In genomic region chr19:11025997-11026396, GRCh38 we compare ENCODE assay signal across 19 cellular contexts.
A peak's percentile ranks its signal among the peaks of the same experiment; 100 is the strongest.
DNase-seq lines count a peak whose midpoint lies in the region; ATAC-seq, FAIRE-seq and TF ChIP-seq lines count a peak whose summit lies in the region.
"Had no signal": no experiment of that assay in that cellular context is flagged by ENCODE, and none has a peak within 500 bp of the region (broad histone marks: within the 10 kb centered on the region; RNA-seq: fewer than 3 reads in every experiment).

No MANE protein-coding gene starts in this region.

- peaks cover 25% of the 10 kb centered on the region for H3K36me3 Mint-ChIP-seq in mesothelial cell of epicardium
- H3K36me3 Mint-ChIP-seq in natural killer cell treated with Interleukin-12 subunit alpha and Interleukin-12 subunit beta and Interleukin-15 and Interleukin-18, amount 100 ng/mL, for 72 hours, result no peaks in the 10 kb centered on the region

- H3K36me3 ChIP-seq in H7 (replicated peaks; ENCODE audit: control insufficient read depth, insufficient read depth, low read length), result peaks cover 80% of the 10 kb centered on the region
- peaks cover 96% of the 10 kb centered on the region for H3K36me3 ChIP-seq in K562 (ENCODE audit: control insufficient read depth, insufficient read depth, low read length)
- peaks cover 80% of the 10 kb centered on the region for H3K36me3 ChIP-seq in osteoblast (ENCODE audit: insufficient read depth, low read length)

- no peak for ATAC-seq in K562
- no peak for ATAC-seq in natural killer cell treated with Interleukin-12 subunit alpha and Interleukin-12 subunit beta and Interleukin-15 and Interleukin-18, amount 100 ng/mL, for 72 hours
- ATAC-seq: HepG2 had no signal

- in situ Hi-C loops in K562 (cut with MboI), result no loop called here

- POLR2A ChIA-PET in K562 (lab: Yijun Ruan, JAX), result no interaction called here

- H3K9me1 ChIP-seq in K562 (ENCODE audit: control insufficient read depth, insufficient read depth, low read length), result no peaks in the 10 kb centered on the region

- no peak overlapping the region for H3K9ac ChIP-seq in K562 (ENCODE audit: insufficient read depth in 1 of 2, low read depth in 2 of 2, low read length in 2 of 2)

- H3K9me3 Mint-ChIP-seq in mesothelial cell of epicardium, result no peaks in the 10 kb centered on the region
- H3K9me3 Mint-ChIP-seq in natural killer cell treated with Interleukin-12 subunit alpha and Interleukin-12 subunit beta and Interleukin-15 and Interleukin-18, amount 100 ng/mL, for 72 hours, result no peaks in the 10 kb centered on the region
- H3K9me3 Mint-ChIP-seq: CD4-positive, alpha-beta T cell; H9; IgD-negative memory B cell had no signal

- DNase-seq in H7 (peak; percentile 43), K562 (ENCODE audit: extremely low read depth in 1 of 4, low spot score in 3 of 4) (no peak), mesothelial cell of epicardium (ENCODE audit: low spot score in 2 of 2, unreplicated experiment in 2 of 2) (no peak), osteoblast (ENCODE audit: insufficient read length, low spot score, missing footprints) (peak; percentile 53), SIG-M5 treated with dmso at 0.1 percent for 504 hours (lab: John Stamatoyannopoulos, UW; ENCODE audit: unreplicated experiment) (no peak), NCI-H2081 treated with DMSO at 0.1 percent for 48 hours (lab: John Stamatoyannopoulos, UW) (no peak)
- DNase-seq in natural killer cell treated with Interleukin-12 subunit alpha and Interleukin-12 subunit beta and Interleukin-15 and Interleukin-18, amount 100 ng/mL, for 72 hours (ENCODE audit: low spot score), result no peak
- DNase-seq in stimulated activated CD4-positive, alpha-beta T cell treated with anti-CD3 and anti-CD28 coated beads, Interleukin-4, amount 100 ng/mL, for 4 hours, result no peak
- DNase-seq: AML-193; Caco-2; CD4-positive, alpha-beta T cell; GOT3; H9 had no signal

- H3K27me3 Mint-ChIP-seq in mesothelial cell of epicardium (ENCODE audit: low read depth), result no peaks in the 10 kb centered on the region
- no peaks in the 10 kb centered on the region for H3K27me3 Mint-ChIP-seq in natural killer cell treated with Interleukin-12 subunit alpha and Interleukin-12 subunit beta and Interleukin-15 and Interleukin-18, amount 100 ng/mL, for 72 hours
- H3K27me3 Mint-ChIP-seq: CD4-positive, alpha-beta T cell; IgD-negative memory B cell had no signal

- H3K27me3 ChIP-seq in H7 (ENCODE audit: control insufficient read depth, insufficient read depth, low read length), result no peaks in the 10 kb centered on the region
- no peaks in the 10 kb centered on the region for H3K27me3 ChIP-seq in K562 (ENCODE audit: control insufficient read depth in 2 of 2, insufficient read depth in 2 of 2, low read length in 2 of 2)
- H3K27me3 ChIP-seq in osteoblast (ENCODE audit: insufficient read depth, low read length), result no peaks in the 10 kb centered on the region

- no peak for FAIRE-seq in K562 (lab: Jason Lieb, UNC)
- FAIRE-seq: A204.1, D721Med, G401.6, HepG2 had no signal

- H3K4me3 Mint-ChIP-seq in mesothelial cell of epicardium, result no peak overlapping the region
- no peak overlapping the region for H3K4me3 Mint-ChIP-seq in natural killer cell treated with Interleukin-12 subunit alpha and Interleukin-12 subunit beta and Interleukin-15 and Interleukin-18, amount 100 ng/mL, for 72 hours
- H3K4me3 Mint-ChIP-seq: CD4-positive, alpha-beta T cell; H9; IgD-negative memory B cell had no signal

- CTCF ChIA-PET in K562 (lab: Yijun Ruan, JAX; ENCODE audit: low intra/inter-chr PET ratio), result interaction anchor here (0.5 kb wide), 1 partner anchor 89 kb away, joined by 3 read pairs; no protein-coding TSS in a partner anchor

- H3K79me2 ChIP-seq in K562 (ENCODE audit: control insufficient read depth, insufficient read depth, low read length) (no peaks in the 10 kb centered on the region; the same call in 2 of the 3 replicates), osteoblast (ENCODE audit: insufficient read depth, low read length) (peaks cover 2% of the 10 kb centered on the region)

- no peak overlapping the region for H3K4me3 ChIP-seq in H7 (ENCODE audit: insufficient read depth, low read depth, low read length)
- H3K4me3 ChIP-seq in K562, result no peak overlapping the region
- H3K4me3 ChIP-seq in osteoblast (ENCODE audit: insufficient read depth, low read length), result no peak overlapping the region

- no peaks in the 10 kb centered on the region for H3K4me1 ChIP-seq in K562 (replicated peaks in 1 of 2; ENCODE audit: control insufficient read depth in 2 of 2, insufficient read depth in 2 of 2, low read length in 2 of 2)
- peaks cover 9% of the 10 kb centered on the region for H3K4me1 ChIP-seq in osteoblast (ENCODE audit: insufficient read depth, low read length)
- H3K4me1 ChIP-seq: Caco-2 had no signal

- TF ChIP-seq CTCF in K562 (IDR thresholded peaks at IDR 0.05 in 2 of 3, conservative IDR thresholded peaks at IDR 0.05 in 1 of 3; ENCODE audit: insufficient read depth in 2 of 3, low read depth in 1 of 3, low read length in 3 of 3) (no peak), mesothelial cell of epicardium (IDR thresholded peaks at IDR 0.05; ENCODE audit: unreplicated experiment) (no peak), osteoblast (IDR thresholded peaks at IDR 0.05; ENCODE audit: extremely low read depth, low read depth, low read length) (no peak)

- H3K27ac Mint-ChIP-seq in mesothelial cell of epicardium, result peak overlapping the region; percentile 39
- no peak overlapping the region for H3K27ac Mint-ChIP-seq in natural killer cell treated with Interleukin-12 subunit alpha and Interleukin-12 subunit beta and Interleukin-15 and Interleukin-18, amount 100 ng/mL, for 72 hours
- H3K27ac Mint-ChIP-seq: CD4-positive, alpha-beta T cell; IgD-negative memory B cell had no signal

- TF ChIP-seq POLR2A in K562 (conservative IDR thresholded peaks at IDR 0.05), result no peak

- no peak for TF ChIP-seq RAD21 in K562 (CRISPR knock-in tag; conservative IDR thresholded peaks at IDR 0.05 in 1 of 2, IDR thresholded peaks at IDR 0.05 in 1 of 2)

- no peaks in the 10 kb centered on the region for H3K4me1 Mint-ChIP-seq in mesothelial cell of epicardium
- H3K4me1 Mint-ChIP-seq in natural killer cell treated with Interleukin-12 subunit alpha and Interleukin-12 subunit beta and Interleukin-15 and Interleukin-18, amount 100 ng/mL, for 72 hours (ENCODE audit: low read depth in 2 of 2), result no peaks in the 10 kb centered on the region
- H3K4me1 Mint-ChIP-seq: H9 had no signal

- H2AFZ ChIP-seq in K562 (ENCODE audit: low read depth, low read length), result no peak overlapping the region
- no peak overlapping the region for H2AFZ ChIP-seq in osteoblast (ENCODE audit: low read length)

- H4K20me1 ChIP-seq in K562 (replicated peaks; ENCODE audit: control insufficient read depth, insufficient read depth, low read length) (no peaks in the 10 kb centered on the region), osteoblast (ENCODE audit: insufficient read depth, low read length) (peaks cover 13% of the 10 kb centered on the region)

- H3K9me3 ChIP-seq in K562 (replicated peaks; ENCODE audit: control insufficient read depth, insufficient read depth, low read depth, low read length) (no peaks in the 10 kb centered on the region), osteoblast (ENCODE audit: low read depth, low read length) (no peaks in the 10 kb centered on the region)
- H3K9me3 ChIP-seq: Caco-2 had no signal

- 90% methylated on average over 11 of the region's 16 CpGs for WGBS in K562 (ENCODE audit: insufficient coverage, low coverage, missing lambda C conversion rate)

- intact Hi-C loops in K562 (cut with micrococcal nuclease), result no loop called here

- BruUV-seq in K562 (replicated peaks; lab: Mats Ljungman, UMichigan), result no TSS peak

- no peak overlapping the region for H3K27ac ChIP-seq in K562 (ENCODE audit: extremely low read depth, low read depth, low read length)
- H3K27ac ChIP-seq in osteoblast (ENCODE audit: low read depth, low read length), result no peak overlapping the region
- H3K27ac ChIP-seq: C4-2B had no signal

- no peak for TF ChIP-seq EP300 in K562 (IDR thresholded peaks at IDR 0.05; ENCODE audit: low read length)

- H3K4me2 ChIP-seq in K562 (ENCODE audit: insufficient read depth, low read length), result no peak overlapping the region
- H3K4me2 ChIP-seq in osteoblast (ENCODE audit: insufficient read depth, low read length), result no peak overlapping the region

TF ChIP-seq in K562, 482 proteins besides CTCF, POLR2A, EP300 and RAD21:
- TF ChIP-seq TRIM28 (IDR thresholded peaks at IDR 0.05) (no peak), POLR2G (IDR thresholded peaks at IDR 0.05; ENCODE audit: low read depth, low read length) (peak; percentile 28; the same call in 1 of the 2 replicates)

Comparison
In these comparisons a context has a peak if more than half of its experiments do, and no peak if none do; other contexts are left out.
1. DNase-seq: peak in H7 (single experiment) and osteoblast (single experiment); none in K562 (0 of 4), mesothelial cell of epicardium (0 of 2), natural killer cell treated with Interleukin-12 subunit alpha and Interleukin-12 subunit beta and Interleukin-15 and Interleukin-18, amount 100 ng/mL, for 72 hours (single experiment), SIG-M5 treated with dmso at 0.1 percent for 504 hours (single experiment), NCI-H2081 treated with DMSO at 0.1 percent for 48 hours (single experiment) and stimulated activated CD4-positive, alpha-beta T cell treated with anti-CD3 and anti-CD28 coated beads, Interleukin-4, amount 100 ng/mL, for 4 hours (0 of 2).